Comparison of ENCODE assay signal across 1 cellular context in the genomic region with DNA sequence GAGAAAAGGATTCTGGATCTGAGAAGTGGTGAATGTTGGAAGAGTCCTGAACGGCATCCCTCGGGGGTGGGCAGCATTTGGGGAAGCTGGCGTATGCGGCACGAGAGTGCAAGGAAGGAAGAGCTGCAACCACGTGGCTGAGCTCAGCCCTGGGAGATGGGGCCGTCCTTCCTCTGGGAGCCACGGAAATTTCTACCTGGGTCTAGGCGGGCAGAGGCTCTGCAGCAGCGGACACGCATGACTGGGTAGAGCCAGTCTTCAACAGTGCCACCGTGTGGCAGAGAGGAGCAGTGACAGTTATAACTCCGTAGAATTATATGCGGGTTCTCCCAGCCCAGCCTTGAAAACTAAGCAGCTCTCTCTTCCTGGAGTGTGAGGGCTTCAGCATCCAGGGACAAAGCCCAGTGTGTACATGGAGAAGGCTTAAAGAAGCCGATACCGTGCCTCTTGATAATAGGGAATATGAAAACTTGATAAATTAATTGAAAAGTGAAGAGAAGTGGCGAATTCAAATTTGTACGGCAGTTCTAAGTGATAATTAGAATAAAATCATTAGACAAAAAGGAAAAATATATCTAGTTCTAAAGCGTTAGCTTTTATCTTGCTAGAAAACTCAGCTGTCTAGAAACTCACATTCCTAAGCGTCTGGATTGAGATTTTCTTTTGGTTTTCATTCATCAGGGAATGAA.
TF ChIP-seq lines count a peak whose summit lies in the region.

No MANE protein-coding gene starts in this region.

TF ChIP-seq in H1, 55 proteins besides CTCF, POLR2A, EP300 and RAD21 (continued from another document):
- TF ChIP-seq, protein P1, sequence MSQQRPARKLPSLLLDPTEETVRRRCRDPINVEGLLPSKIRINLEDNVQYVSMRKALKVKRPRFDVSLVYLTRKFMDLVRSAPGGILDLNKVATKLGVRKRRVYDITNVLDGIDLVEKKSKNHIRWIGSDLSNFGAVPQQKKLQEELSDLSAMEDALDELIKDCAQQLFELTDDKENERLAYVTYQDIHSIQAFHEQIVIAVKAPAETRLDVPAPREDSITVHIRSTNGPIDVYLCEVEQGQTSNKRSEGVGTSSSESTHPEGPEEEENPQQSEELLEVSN (IDR thresholded peaks at IDR 0.05) = peak; percentile 69
- TF ChIP-seq POU5F1 (IDR thresholded peaks at IDR 0.05; ENCODE audit: low read depth, low read length) (no peak), NRF1 (IDR thresholded peaks at IDR 0.05; ENCODE audit: low read depth, low read length) (no peak), TAF7 (optimal IDR thresholded peaks at IDR 0.05; ENCODE audit: borderline replicate concordance, low read depth, low read length) (no peak), EZH2 (IDR thresholded peaks at IDR 0.05; ENCODE audit: low read depth, low read length, severe bottlenecking) (no peak), BRCA1 (IDR thresholded peaks at IDR 0.05; ENCODE audit: low read depth, low read length) (no peak), POLR2AphosphoS5 (IDR thresholded peaks at IDR 0.05; ENCODE audit: low read depth, low read length) (no peak), MAFK (IDR thresholded peaks at IDR 0.05; ENCODE audit: low read depth, low read length) (no peak), TAF1 (IDR thresholded peaks at IDR 0.05; ENCODE audit: low read depth, low read length) (0 out of 2 replicates have a peak, but pooled peaks have one; percentile 20), RXRA (IDR thresholded peaks at IDR 0.05; ENCODE audit: insufficient read depth, low read depth, low read length) (no peak), JUN (IDR thresholded peaks at IDR 0.05; ENCODE audit: low read depth, low read length) (no peak), YY1 (IDR thresholded peaks at IDR 0.05; ENCODE audit: low read depth, low read length) (no peak), CBX5 (IDR thresholded peaks at IDR 0.05; ENCODE audit: low read depth, low read length) (no peak), HDAC2 (IDR thresholded peaks at IDR 0.05; ENCODE audit: borderline replicate concordance in 1 of 2, low read depth in 2 of 2, low read length in 2 of 2) (no peak), RNF2 (IDR thresholded peaks at IDR 0.05; ENCODE audit: borderline replicate concordance, low read depth, low read length, missing control alignments, poor library complexity, severe bottlenecking) (no peak), SP4 (IDR thresholded peaks at IDR 0.05; ENCODE audit: low read length) (no peak), PHF8 (conservative IDR thresholded peaks at IDR 0.05; ENCODE audit: low read depth, low read length) (no peak), TCF12 (IDR thresholded peaks at IDR 0.05; ENCODE audit: low read depth, low read length) (no peak), TBP (IDR thresholded peaks at IDR 0.05; ENCODE audit: low read depth, low read length) (peak; percentile 50; the same call in 1 of the 2 replicates), TEAD4 (IDR thresholded peaks at IDR 0.05; ENCODE audit: low read depth, low read length) (no peak), SIX5 (IDR thresholded peaks at IDR 0.05; ENCODE audit: low read depth, low read length) (no peak), SIRT6 (IDR thresholded peaks at IDR 0.05; ENCODE audit: low read length) (no peak), KDM4A (IDR thresholded peaks at IDR 0.05; ENCODE audit: low read depth, low read length, severe bottlenecking) (peak; percentile 37), ZNF274 (IDR thresholded peaks at IDR 0.05; ENCODE audit: borderline replicate concordance, extremely low read depth, low read length) (no peak), ASH2L (IDR thresholded peaks at IDR 0.05; ENCODE audit: low read length) (no peak), RBBP5 (IDR thresholded peaks at IDR 0.05; ENCODE audit: borderline replicate concordance, low read depth, low read length) (no peak), KDM1A (IDR thresholded peaks at IDR 0.05; ENCODE audit: borderline replicate concordance, low read length) (no peak), CHD2 (IDR thresholded peaks at IDR 0.05; ENCODE audit: low read length) (no peak), EGR1 (IDR thresholded peaks at IDR 0.05; ENCODE audit: borderline replicate concordance, low read depth, low read length) (no peak), GTF2F1 (IDR thresholded peaks at IDR 0.05; ENCODE audit: borderline replicate concordance, low read depth, low read length) (no peak), SUZ12 (IDR thresholded peaks at IDR 0.05; ENCODE audit: low read length) (no peak), HDAC6 (IDR thresholded peaks at IDR 0.05; ENCODE audit: low read depth, low read length) (no peak), CBX8 (IDR thresholded peaks at IDR 0.05; ENCODE audit: borderline replicate concordance, low read depth, low read length) (no peak), BACH1 (IDR thresholded peaks at IDR 0.05; ENCODE audit: low read length) (0 out of 2 replicates have a peak, but pooled peaks have one; percentile 21), BCL11A (IDR thresholded peaks at IDR 0.05; ENCODE audit: low read depth in 2 of 2, low read length in 2 of 2) (no peak)
- TF ChIP-seq, protein P2, sequence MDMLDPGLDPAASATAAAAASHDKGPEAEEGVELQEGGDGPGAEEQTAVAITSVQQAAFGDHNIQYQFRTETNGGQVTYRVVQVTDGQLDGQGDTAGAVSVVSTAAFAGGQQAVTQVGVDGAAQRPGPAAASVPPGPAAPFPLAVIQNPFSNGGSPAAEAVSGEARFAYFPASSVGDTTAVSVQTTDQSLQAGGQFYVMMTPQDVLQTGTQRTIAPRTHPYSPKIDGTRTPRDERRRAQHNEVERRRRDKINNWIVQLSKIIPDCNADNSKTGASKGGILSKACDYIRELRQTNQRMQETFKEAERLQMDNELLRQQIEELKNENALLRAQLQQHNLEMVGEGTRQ (IDR thresholded peaks at IDR 0.05; ENCODE audit: low read length) = 0 out of 2 replicates have a peak, but pooled peaks have one; percentile 46
TF ChIP-seq in H1: peak in this region for 7.
